In the genomic region with DNA sequence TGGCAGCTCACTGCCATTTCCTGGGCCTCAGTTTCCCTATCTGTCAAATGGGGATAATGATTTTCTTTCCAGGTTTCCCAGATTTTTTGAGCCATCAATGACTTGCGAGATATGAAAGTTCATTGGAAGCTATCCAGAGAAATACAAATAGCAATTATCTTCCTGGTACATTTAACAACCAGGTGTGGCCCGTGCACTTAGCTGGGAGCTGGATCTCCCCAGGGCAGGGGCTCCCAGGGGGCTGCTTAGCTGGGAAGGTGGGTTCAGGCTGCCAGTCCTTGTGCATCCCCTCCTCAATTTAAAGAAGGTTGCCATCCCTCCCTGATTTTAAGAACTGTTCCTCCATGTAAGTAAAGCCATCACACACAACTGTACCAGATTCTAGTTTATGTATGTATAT, we compare ENCODE assay signal across 24 cellular contexts. TPM values are rescaled to one million over a fixed set of nuclear protein-coding genes. Genes with fewer than 3 reads are reported as not detected.
DNase-seq lines count a peak whose midpoint lies in the region; ATAC-seq, FAIRE-seq and TF ChIP-seq lines count a peak whose summit lies in the region.
"Had no signal": no experiment of that assay in that cellular context is flagged by ENCODE, and none has a peak within 500 bp of the region (broad histone marks: within the 10 kb centered on the region; RNA-seq: fewer than 3 reads in every experiment).

No MANE protein-coding gene starts in this region.

- H3K27ac ChIP-seq in Peyer's patch (peak overlapping the region in 3 of 4 donors; percentile 71 to 93 (median 86)), small intestine (ENCODE audit: low read depth in 1 of 2, low read length in 1 of 2) (peak overlapping the region; percentile 81 to 92)
- H3K27ac ChIP-seq: GM23248, HL-60, PC-9 had no signal

- 13 to 64% (median 44%) methylated on average over 2 of the region's 2 CpGs for WGBS in small intestine, 3 donors

- peak in 1 of 2 donors; percentile 21 for TF ChIP-seq POLR2A in Peyer's patch (IDR thresholded peaks at IDR 0.05)

- DNase-seq in COR-L47 (lab: John Stamatoyannopoulos, UW) (peak; percentile 43), Peyer's patch (peak in 1 of 3 donors; percentile 56), left colon (peak; percentile 69 to 76), small intestine (no peak), left cardiac atrium (no peak)
- no peak for DNase-seq in activated CD8-positive, alpha-beta memory T cell treated with anti-CD3 and anti-CD28 coated beads, Interleukin-2, amount 50 U/mL, for 4 hours
- DNase-seq: ACHN, DMS 273 treated with DMSO at 0.1 percent for 48 hours, DND-41, GM23248, IMR-90, Karpas-422, MM.1S, NCI-H1092, NCI-H1436 treated with DMSO at 0.1 percent for 48 hours, NCI-H2029 treated with DMSO at 0.1 percent for 48 hours, NCI-H446 treated with DMSO at 0.1 percent for 48 hours, NCI-H82, PC-9 had no signal

- no peak for TF ChIP-seq CTCF in Peyer's patch (IDR thresholded peaks at IDR 0.05)

- FAIRE-seq in small intestine (lab: Jason Lieb, UNC): no peak

- H3K36me3 ChIP-seq in Peyer's patch (no peaks in the 10 kb centered on the region), small intestine (ENCODE audit: control insufficient read depth in 2 of 2, insufficient read depth in 2 of 2, low read length in 2 of 2) (no peaks in the 10 kb centered on the region)
- H3K36me3 ChIP-seq: HAP-1 had no signal

- H3K4me3 ChIP-seq in Peyer's patch: no peak overlapping the region
- no peak overlapping the region for H3K4me3 ChIP-seq in small intestine (ENCODE audit: low read depth in 1 of 2, low read length in 2 of 2)
- H3K4me3 ChIP-seq: GM23248, HAP-1, PC-9 had no signal

- H3K9me3 ChIP-seq in Peyer's patch (no peaks in the 10 kb centered on the region), small intestine (ENCODE audit: control insufficient read depth, low read depth) (no peaks in the 10 kb centered on the region)
- H3K9me3 ChIP-seq: HAP-1 had no signal

- intact Hi-C loops in left colon (cut with DNase I, micrococcal nuclease): no loop called here
- intact Hi-C loops in left cardiac atrium (cut with DNase I): no loop called here

- ATAC-seq in left colon (peak; percentile 60), left cardiac atrium (no peak), HG03342 (IDR thresholded peaks at IDR 0.05; ENCODE audit: unreplicated experiment) (no peak)

- H3K4me1 ChIP-seq in Peyer's patch (peaks cover 0 to 2% (median 0%) of the 10 kb centered on the region in 4 donors), small intestine (ENCODE audit: control insufficient read depth in 2 of 2, insufficient read depth in 1 of 2, low read depth in 1 of 2, low read length in 1 of 2) (peaks cover 4 to 8% of the 10 kb centered on the region in 2 donors)

- H3K27me3 ChIP-seq in Peyer's patch (no peaks in the 10 kb centered on the region), small intestine (ENCODE audit: control insufficient read depth in 2 of 2, insufficient read depth in 2 of 2, low read length in 2 of 2) (peaks cover 0 to 3% of the 10 kb centered on the region in 2 donors)

RNA-seq across cellular contexts. Expression of a gene that starts 3.6 kb away (rescaled TPM):
- total RNA-seq in Peyer's patch (100 to 1,000 TPM; 228 to 892 (median 538) TPM), left colon (100 to 1,000 TPM; 739 to 855 TPM), left cardiac atrium (10 to 100 TPM; 11.4 to 11.5 TPM)
- 100 to 1,000 TPM; 221 to 414 (median 262) TPM for polyA plus RNA-seq in small intestine

RNA-seq across cellular contexts. Expression of a gene that starts 18.5 kb away (rescaled TPM):
- total RNA-seq in Peyer's patch (under 1 TPM in 1 of 4 donors, not detected in 3; 0.53 TPM), left colon (1 to 10 TPM; 1.5 to 1.9 TPM), left cardiac atrium (not detected)
- 1 to 10 TPM in 2 of 3 donors, not detected in 1; 1.6 to 2.9 TPM for polyA plus RNA-seq in small intestine
- total RNA-seq: G401, GM23248, HT1080, IMR-90, PC-9 had no signal
- polyA plus RNA-seq: GM23248 had no signal

RNA-seq across cellular contexts. Expression of a gene that starts 34.1 kb away (rescaled TPM):
- total RNA-seq in Peyer's patch (1 to 10 TPM in 1 of 4 donors, not detected in 3; 1.8 TPM), left colon (under 1 TPM; 0.22 to 0.85 TPM), left cardiac atrium (10 to 100 TPM; 74.3 to 92.5 TPM)
- 1 to 10 TPM in 2 of 3 donors, not detected in 1; 1.1 to 1.2 TPM for polyA plus RNA-seq in small intestine
- total RNA-seq: GM23248, PC-9 had no signal

RNA-seq across cellular contexts. Expression of a gene that starts 59.8 kb away (rescaled TPM):
- total RNA-seq in Peyer's patch (10 to 100 TPM; 28.1 to 62.1 (median 54.6) TPM), left colon (10 to 100 TPM; 64.1 to 77.3 TPM), left cardiac atrium (10 to 100 TPM; 10.7 to 12.8 TPM)
- 10 to 100 TPM; 20.8 to 29.2 (median 28.9) TPM for polyA plus RNA-seq in small intestine

Comparison
In these comparisons a context has a peak if more than half of its experiments do, and no peak if none do; other contexts are left out.
1. DNase-seq: peak in COR-L47 (single experiment) and left colon (2 of 2); none in small intestine (single experiment), activated CD8-positive, alpha-beta memory T cell treated with anti-CD3 and anti-CD28 coated beads, Interleukin-2, amount 50 U/mL, for 4 hours (single experiment) and left cardiac atrium (single experiment).
2. RNA of a gene that starts 3.6 kb away (total RNA-seq): 739 to 855 TPM in left colon and 228 to 892 TPM in Peyer's patch; 11.4 to 11.5 TPM in left cardiac atrium; every median in the first group is over 10 times any median in the second.
3. RNA of a gene that starts 34.1 kb away (total RNA-seq): 74.3 to 92.5 TPM in left cardiac atrium; 0.22 to 0.85 TPM in left colon and 1.8 TPM in Peyer's patch; every median in the first group is over 10 times any median in the second.